8 cellular contexts compared by ENCODE assay signal in the genomic region with DNA sequence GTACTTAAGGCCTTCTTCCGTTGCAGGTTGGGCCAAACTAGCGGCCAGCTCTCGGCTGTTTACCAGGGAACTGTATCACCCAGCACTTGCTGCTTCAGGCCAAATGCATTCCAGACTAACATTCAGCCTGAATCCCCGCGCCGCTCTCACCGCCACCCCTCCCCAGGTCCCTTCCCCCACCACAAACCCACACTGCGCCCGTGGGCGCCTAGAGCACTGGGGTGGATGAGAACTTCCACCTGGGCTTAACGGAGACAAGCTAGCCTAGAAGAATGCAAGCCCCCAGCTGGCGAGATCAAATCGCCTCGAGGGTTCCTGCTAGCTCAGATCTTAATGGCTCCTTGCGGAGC. TPM values are rescaled to one million over a fixed set of nuclear protein-coding genes. Genes with fewer than 3 reads are reported as not detected.
DNase-seq lines count a peak whose midpoint lies in the region; TF ChIP-seq lines count a peak whose summit lies in the region.

No MANE protein-coding gene starts in this region.

- H3K4me2 ChIP-seq in Karpas-422 (ENCODE audit: low read depth, low read length, poor library complexity, severe bottlenecking) (peak overlapping the region; percentile 77), smooth muscle cell (peak overlapping the region; percentile 88)

- H3K27ac ChIP-seq in Karpas-422 (ENCODE audit: low read length) = no peak overlapping the region
- H3K27ac ChIP-seq in smooth muscle cell (ENCODE audit: low read depth) = peak overlapping the region; percentile 87

- H3K9me3 ChIP-seq in Karpas-422 (ENCODE audit: low read length) (no peaks in the 10 kb centered on the region), smooth muscle cell (replicated peaks; ENCODE audit: low read depth) (no peaks in the 10 kb centered on the region)

- H3K4me3 ChIP-seq in GM06990 (replicated peaks; ENCODE audit: low read depth, low read length) (peak overlapping the region; percentile 84), Karpas-422 (ENCODE audit: low read length) (peak overlapping the region; percentile 76), smooth muscle cell (peak overlapping the region; percentile 87)

- H3K36me3 Mint-ChIP-seq in brain = peaks cover 29% of the 10 kb centered on the region

- DNase-seq in GM06990 (ENCODE audit: extremely low read depth, insufficient read length) = no peak
- no peak for DNase-seq in Karpas-422
- peak; percentile 76 for DNase-seq in iris pigment epithelial cell (ENCODE audit: low read depth)
- DNase-seq in smooth muscle cell (lab: John Stamatoyannopoulos, UW; ENCODE audit: unreplicated experiment) = no peak
- no peak for DNase-seq in DMS114 treated with DMSO at 0.1 percent for 48 hours (lab: John Stamatoyannopoulos, UW; ENCODE audit: unreplicated experiment)
- DNase-seq in COR-L47 (lab: John Stamatoyannopoulos, UW) = no peak
- no peak for DNase-seq in stimulated activated CD4-positive, alpha-beta T cell treated with anti-CD3 and anti-CD28 coated beads, Interleukin-12 subunit alpha, Interleukin-12 subunit beta, amount 100 ng/mL, for 4 hours

- H3K27me3 ChIP-seq in GM06990 (replicated peaks; ENCODE audit: control insufficient read depth, insufficient read depth, low read length) (no peaks in the 10 kb centered on the region), Karpas-422 (ENCODE audit: low read length) (no peaks in the 10 kb centered on the region), smooth muscle cell (ENCODE audit: low read depth) (no peaks in the 10 kb centered on the region)

- no peaks in the 10 kb centered on the region for H3F3A ChIP-seq in smooth muscle cell (ENCODE audit: low read depth)

- H2AFZ ChIP-seq in Karpas-422 (ENCODE audit: low read length) (peak overlapping the region; percentile 98; the same call in 1 of the 2 replicates), smooth muscle cell (ENCODE audit: low read depth) (peak overlapping the region; percentile 71)

- H3K27me3 Mint-ChIP-seq in brain = peaks cover 10% of the 10 kb centered on the region

- 2% methylated on average over 15 of the region's 15 CpGs for WGBS in smooth muscle cell (ENCODE audit: low lambda C conversion rate)

- no peaks in the 10 kb centered on the region for H3K9me2 ChIP-seq in Karpas-422 (replicated peaks; ENCODE audit: insufficient read depth, low read length)

- H3K4me1 Mint-ChIP-seq in brain = peaks cover 72% of the 10 kb centered on the region

- H3K36me3 ChIP-seq in GM06990 (ENCODE audit: control insufficient read depth, insufficient read depth, low read length) = no peaks in the 10 kb centered on the region
- no peaks in the 10 kb centered on the region for H3K36me3 ChIP-seq in Karpas-422 (ENCODE audit: insufficient read depth, low read length)
- no peaks in the 10 kb centered on the region for H3K36me3 ChIP-seq in smooth muscle cell (ENCODE audit: low read depth)

- H3K4me1 ChIP-seq in Karpas-422 (ENCODE audit: low read length) = peaks cover 5% of the 10 kb centered on the region
- H3K4me1 ChIP-seq in smooth muscle cell (ENCODE audit: low read depth) = peaks cover 46% of the 10 kb centered on the region

- peak overlapping the region; percentile 97 to 99 (median 99) for H3K27ac Mint-ChIP-seq in brain

- no peaks in the 10 kb centered on the region for H3K79me2 ChIP-seq in Karpas-422 (ENCODE audit: low read length)
- H3K79me2 ChIP-seq in smooth muscle cell (ENCODE audit: low read depth) = peaks cover 52% of the 10 kb centered on the region

- H3K9ac ChIP-seq in Karpas-422 (ENCODE audit: low read length) = peak overlapping the region; percentile 76
- H3K9ac ChIP-seq in smooth muscle cell (ENCODE audit: low read depth) = peak overlapping the region; percentile 91

- TF ChIP-seq CTCF in GM06990 (IDR thresholded peaks at IDR 0.05; ENCODE audit: insufficient read depth, low read length, poor library complexity, severe bottlenecking) (no peak), brain (conservative IDR thresholded peaks at IDR 0.05) (no peak), smooth muscle cell (IDR thresholded peaks at IDR 0.05; ENCODE audit: borderline replicate concordance, insufficient read depth, poor library complexity, severe bottlenecking) (no peak)

- H4K20me1 ChIP-seq in Karpas-422 (ENCODE audit: insufficient read depth, low read depth, low read length) (no peaks in the 10 kb centered on the region), smooth muscle cell (ENCODE audit: low read depth) (peaks cover 49% of the 10 kb centered on the region)

- peak overlapping the region; percentile 97 to 100 (median 99) for H3K4me3 Mint-ChIP-seq in brain

- peaks cover 0 to 2% (median 0%) of the 10 kb centered on the region in 5 experiments for H3K9me3 Mint-ChIP-seq in brain

RNA-seq across cellular contexts. Expression of gene TCAF1, which starts 0.6 kb away (rescaled TPM):
- total RNA-seq in Karpas-422 (2014; rRNA removed; shearing (Covaris generic); ENCODE audit: low replicate concordance) = 0.11 and 1.0 TPM in 2 replicates
- polyA plus RNA-seq in brain (ENCODE audit: insufficient read depth, low read depth, low replicate concordance) (79.9 TPM), smooth muscle cell (108 and 147 TPM in 2 replicates)
- total RNA-seq in smooth muscle cell = 177 and 237 TPM in 2 replicates

RNA-seq across cellular contexts. Expression of gene OR2F2, which starts 33.7 kb away (rescaled TPM):
- not detected in 2 replicates for total RNA-seq in Karpas-422 (2014; rRNA removed; shearing (Covaris generic); ENCODE audit: low replicate concordance)
- polyA plus RNA-seq in brain (ENCODE audit: insufficient read depth, low read depth, low replicate concordance) (not detected), smooth muscle cell (not detected in 2 replicates)
- not detected in 2 replicates for total RNA-seq in smooth muscle cell

RNA-seq across cellular contexts. Expression of gene OR2F1, which starts 53.3 kb away (rescaled TPM):
- total RNA-seq in Karpas-422 (2014; rRNA removed; shearing (Covaris generic); ENCODE audit: low replicate concordance) = not detected in 2 replicates
- polyA plus RNA-seq in brain (ENCODE audit: insufficient read depth, low read depth, low replicate concordance) = not detected
- total RNA-seq in smooth muscle cell = not detected in 2 replicates
- polyA plus RNA-seq in smooth muscle cell = not detected in 2 replicates

Comparison
In these comparisons a context has a peak if more than half of its experiments do, and no peak if none do; other contexts are left out.
1. RNA of gene TCAF1, which starts 0.6 kb away (total RNA-seq): 177 to 237 TPM in smooth muscle cell; 0.11 to 1.0 TPM in Karpas-422; every median in the first group is over 10 times any median in the second.
2. Peak in every context shown above with its lines, with median percentiles within 50 percentile points of each other: H3K4me3 ChIP-seq.